Comparison of ENCODE assay signal across 36 cellular contexts in the genomic region with DNA sequence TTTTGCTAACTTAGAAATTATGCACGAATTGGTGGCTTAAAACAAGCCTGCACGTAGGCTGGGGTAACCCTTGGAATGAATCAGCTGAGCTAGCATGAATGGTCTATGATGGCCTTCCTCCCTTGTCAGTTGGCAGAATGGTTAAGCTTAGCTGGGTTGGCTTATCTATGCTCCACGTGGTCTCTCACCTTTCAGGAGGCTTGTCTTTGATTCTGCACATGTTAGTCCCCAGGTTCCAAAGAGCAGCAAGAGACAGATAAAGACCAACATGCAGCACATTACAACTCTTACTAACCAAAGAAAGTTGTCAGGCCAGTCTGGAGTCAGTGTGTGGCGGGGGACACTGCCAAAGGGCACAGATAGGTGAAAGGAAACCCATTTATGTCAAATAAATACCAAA.
"Had no signal": no experiment of that assay in that cellular context is flagged by ENCODE, and none has a peak within 500 bp of the region (broad histone marks: within the 10 kb centered on the region; RNA-seq: fewer than 3 reads in every experiment).

No MANE protein-coding gene starts in this region.

- H3K4me1 ChIP-seq: adrenal gland, body of pancreas, breast epithelium had no signal

- H3K36me3 ChIP-seq: adrenal gland, brain microvascular endothelial cell, breast epithelium, cardiac muscle cell had no signal

- H3K4me3 ChIP-seq: adrenal gland, body of pancreas, breast epithelium, cardiac muscle cell had no signal

- FAIRE-seq: astrocyte, TTC549 had no signal

- DNase-seq: activated B cell treated with CpG ODN at 0.5 μM for 24 hours; activated CD4-positive, alpha-beta memory T cell treated with anti-CD3 and anti-CD28 coated beads for 36 hours; activated CD4-positive, alpha-beta T cell treated with anti-CD3 and anti-CD28 coated beads for 4 hours; activated CD4-positive, alpha-beta T cell treated with anti-CD3 and anti-CD28 coated beads, Interleukin-2, amount 10 ng/mL, durations not matched to agents 24 days and 14 days; activated CD4-positive, alpha-beta T cell treated with anti-CD3 and anti-CD28 coated beads, Interleukin-2, amount 50 U/mL, for 1 hour; activated CD4-positive, alpha-beta T cell treated with anti-CD3 and anti-CD28 coated beads, Interleukin-2, amount 50 U/mL, for 4 hours; activated CD4-positive, CD25-positive, alpha-beta regulatory T cell treated with anti-CD3 and anti-CD28 coated beads, Interleukin-2, amount 50 U/mL, for 72 hours; activated CD8-positive, alpha-beta memory T cell treated with anti-CD3 and anti-CD28 coated beads, Interleukin-2, amount 50 U/mL, for 4 hours; activated CD8-positive, alpha-beta T cell treated with anti-CD3 and anti-CD28 coated beads for 36 hours; activated effector memory CD4-positive, alpha-beta T cell treated with anti-CD3 and anti-CD28 coated beads, Interleukin-2, amount 50 U/mL, for 16 hours; activated gamma-delta T cell treated with Interleukin-2 at 50 U/mL for 16 hours; activated naive CD4-positive, alpha-beta T cell; activated naive CD4-positive, alpha-beta T cell treated with anti-CD3 and anti-CD28 coated beads for 36 hours; activated naive CD4-positive, alpha-beta T cell treated with anti-CD3 and anti-CD28 coated beads, Interleukin-2, amount 50 U/mL, for 16 hours; activated naive CD8-positive, alpha-beta T cell treated with anti-CD3 and anti-CD28 coated beads for 36 hours; activated T-cell treated with anti-CD3 and anti-CD28 coated beads for 4 hours; activated T-cell treated with anti-CD3 and anti-CD28 coated beads, Interleukin-2, amount 50 U/mL, for 1 hour; activated T-cell treated with anti-CD3 and anti-CD28 coated beads, Interleukin-2, amount 50 U/mL, for 4 hours; activated T-cell treated with anti-CD3 and anti-CD28 coated beads, Interleukin-2, amount 50 U/mL, for 72 hours; adrenal gland; amniotic stem cell; aorta; body of pancreas; brain microvascular endothelial cell; caudate nucleus; cerebellar nuclear complex; T-helper 1 cell; T-helper 2 cell; T-helper 9 cell had no signal

- H3K9me3 ChIP-seq: adrenal gland, body of pancreas, breast epithelium had no signal

- H3K27me3 ChIP-seq: adrenal gland, body of pancreas, brain microvascular endothelial cell, breast epithelium, cardiac muscle cell had no signal

- ATAC-seq: activated CD8-positive, alpha-beta T cell treated with anti-CD3 and anti-CD28 coated beads for 36 hours; activated naive CD4-positive, alpha-beta T cell treated with anti-CD3 and anti-CD28 coated beads, Interleukin-2, amount 50 U/mL, for 72 hours; activated T-cell treated with anti-CD3 and anti-CD28 coated beads, Interleukin-2, amount 50 U/mL, for 4 hours; activated T-cell treated with anti-CD3 and anti-CD28 coated beads, Interleukin-2, amount 50 U/mL, for 72 hours; activated T-helper 17 cell treated with anti-CD3 and anti-CD28 coated beads, Interleukin-2, amount 50 U/mL, for 72 hours; body of pancreas had no signal

- H3K27ac ChIP-seq: adrenal gland, body of pancreas, brain microvascular endothelial cell, breast epithelium, cardiac muscle cell, VCaP had no signal
